Comparison of ENCODE assay signal across 22 cellular contexts in genomic region chr12:126607867-126608266, GRCh38.
"Had no signal": no experiment of that assay in that cellular context is flagged by ENCODE, and none has a peak within 500 bp of the region (broad histone marks: within the 10 kb centered on the region; RNA-seq: fewer than 3 reads in every experiment).

No MANE protein-coding gene starts in this region.

- H3K27me3 ChIP-seq: SJSA1 had no signal

- H3K27ac Mint-ChIP-seq: activated CD8-positive, alpha-beta T cell treated with anti-CD3 and anti-CD28 coated beads, Interleukin-2, amount 10 ng/mL, durations not matched to agents 7 days and 5 days had no signal

- H3K4me3 Mint-ChIP-seq: activated CD8-positive, alpha-beta T cell treated with anti-CD3 and anti-CD28 coated beads, Interleukin-2, amount 10 ng/mL, durations not matched to agents 7 days and 5 days had no signal

- H3K36me3 ChIP-seq: SJSA1 had no signal

- H3K4me1 ChIP-seq: SJSA1 had no signal

- FAIRE-seq: bronchial epithelial cell, K562, RCC 7860 had no signal

- ATAC-seq: activated CD4-positive, CD25-positive, alpha-beta regulatory T cell treated with anti-CD3 and anti-CD28 coated beads, Interleukin-2, amount 50 U/mL, for 24 hours; activated CD8-positive, alpha-beta T cell treated with anti-CD3 and anti-CD28 coated beads, Interleukin-2, amount 10 ng/mL, durations not matched to agents 7 days and 5 days; K562; SK-N-SH treated with all-trans-retinoic acid at 6 μM for 48 hours had no signal

- H3K4me3 ChIP-seq: K562, SJSA1 had no signal

- DNase-seq: activated CD4-positive, alpha-beta T cell treated with anti-CD3 and anti-CD28 coated beads for 4 hours; activated CD4-positive, alpha-beta T cell treated with anti-CD3 and anti-CD28 coated beads, Interleukin-2, amount 50 U/mL, for 4 hours; activated CD8-positive, alpha-beta memory T cell treated with anti-CD3 and anti-CD28 coated beads, Interleukin-2, amount 50 U/mL, for 48 hours; activated CD8-positive, alpha-beta T cell treated with anti-CD3 and anti-CD28 coated beads, Interleukin-2, amount 10 ng/mL, durations not matched to agents 7 days and 5 days; activated naive CD4-positive, alpha-beta T cell treated with anti-CD3 and anti-CD28 coated beads, Interleukin-2, amount 50 U/mL, for 16 hours; activated T-cell treated with anti-CD3 and anti-CD28 coated beads, Interleukin-2, amount 50 U/mL, for 1 hour; aorta; Karpas-422; MM.1S; NCI-H1105; NCI-H1436; NCI-H1694 treated with DMSO at 0.1 percent for 48 hours; NCI-H2081; NCI-H510A treated with DMSO at 0.1 percent for 48 hours; SHP77; SW 1271 had no signal

- H3K27ac ChIP-seq: SJSA1 had no signal
